ENCODE assay signal across 1 cellular context in the genomic region with DNA sequence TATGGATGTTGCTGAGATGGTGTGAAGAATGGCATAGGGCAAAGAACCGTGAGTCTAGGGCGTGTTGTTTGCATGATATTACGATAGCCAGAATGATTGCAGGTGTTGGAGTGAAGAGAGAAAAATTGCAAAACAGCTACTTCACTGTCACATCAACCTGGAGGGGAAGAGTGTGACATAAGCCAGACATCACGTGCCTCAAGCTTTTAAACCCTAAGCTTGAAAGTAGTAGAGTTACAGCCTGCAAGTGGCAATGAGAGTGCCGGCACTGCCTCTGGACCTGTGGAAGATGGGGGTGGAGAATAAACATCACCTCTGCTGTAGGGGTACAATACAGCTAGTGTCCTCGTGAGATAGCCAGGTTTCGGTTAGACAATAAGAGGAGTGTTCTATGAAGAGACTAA.
A peak's percentile ranks its signal among the peaks of the same experiment; 100 is the strongest.
TF ChIP-seq lines count a peak whose summit lies in the region.

No MANE protein-coding gene starts in this region.

TF ChIP-seq in HepG2, 621 proteins besides CTCF, POLR2A, EP300 and RAD21 (continued from another document):
- TF ChIP-seq, protein P1, sequence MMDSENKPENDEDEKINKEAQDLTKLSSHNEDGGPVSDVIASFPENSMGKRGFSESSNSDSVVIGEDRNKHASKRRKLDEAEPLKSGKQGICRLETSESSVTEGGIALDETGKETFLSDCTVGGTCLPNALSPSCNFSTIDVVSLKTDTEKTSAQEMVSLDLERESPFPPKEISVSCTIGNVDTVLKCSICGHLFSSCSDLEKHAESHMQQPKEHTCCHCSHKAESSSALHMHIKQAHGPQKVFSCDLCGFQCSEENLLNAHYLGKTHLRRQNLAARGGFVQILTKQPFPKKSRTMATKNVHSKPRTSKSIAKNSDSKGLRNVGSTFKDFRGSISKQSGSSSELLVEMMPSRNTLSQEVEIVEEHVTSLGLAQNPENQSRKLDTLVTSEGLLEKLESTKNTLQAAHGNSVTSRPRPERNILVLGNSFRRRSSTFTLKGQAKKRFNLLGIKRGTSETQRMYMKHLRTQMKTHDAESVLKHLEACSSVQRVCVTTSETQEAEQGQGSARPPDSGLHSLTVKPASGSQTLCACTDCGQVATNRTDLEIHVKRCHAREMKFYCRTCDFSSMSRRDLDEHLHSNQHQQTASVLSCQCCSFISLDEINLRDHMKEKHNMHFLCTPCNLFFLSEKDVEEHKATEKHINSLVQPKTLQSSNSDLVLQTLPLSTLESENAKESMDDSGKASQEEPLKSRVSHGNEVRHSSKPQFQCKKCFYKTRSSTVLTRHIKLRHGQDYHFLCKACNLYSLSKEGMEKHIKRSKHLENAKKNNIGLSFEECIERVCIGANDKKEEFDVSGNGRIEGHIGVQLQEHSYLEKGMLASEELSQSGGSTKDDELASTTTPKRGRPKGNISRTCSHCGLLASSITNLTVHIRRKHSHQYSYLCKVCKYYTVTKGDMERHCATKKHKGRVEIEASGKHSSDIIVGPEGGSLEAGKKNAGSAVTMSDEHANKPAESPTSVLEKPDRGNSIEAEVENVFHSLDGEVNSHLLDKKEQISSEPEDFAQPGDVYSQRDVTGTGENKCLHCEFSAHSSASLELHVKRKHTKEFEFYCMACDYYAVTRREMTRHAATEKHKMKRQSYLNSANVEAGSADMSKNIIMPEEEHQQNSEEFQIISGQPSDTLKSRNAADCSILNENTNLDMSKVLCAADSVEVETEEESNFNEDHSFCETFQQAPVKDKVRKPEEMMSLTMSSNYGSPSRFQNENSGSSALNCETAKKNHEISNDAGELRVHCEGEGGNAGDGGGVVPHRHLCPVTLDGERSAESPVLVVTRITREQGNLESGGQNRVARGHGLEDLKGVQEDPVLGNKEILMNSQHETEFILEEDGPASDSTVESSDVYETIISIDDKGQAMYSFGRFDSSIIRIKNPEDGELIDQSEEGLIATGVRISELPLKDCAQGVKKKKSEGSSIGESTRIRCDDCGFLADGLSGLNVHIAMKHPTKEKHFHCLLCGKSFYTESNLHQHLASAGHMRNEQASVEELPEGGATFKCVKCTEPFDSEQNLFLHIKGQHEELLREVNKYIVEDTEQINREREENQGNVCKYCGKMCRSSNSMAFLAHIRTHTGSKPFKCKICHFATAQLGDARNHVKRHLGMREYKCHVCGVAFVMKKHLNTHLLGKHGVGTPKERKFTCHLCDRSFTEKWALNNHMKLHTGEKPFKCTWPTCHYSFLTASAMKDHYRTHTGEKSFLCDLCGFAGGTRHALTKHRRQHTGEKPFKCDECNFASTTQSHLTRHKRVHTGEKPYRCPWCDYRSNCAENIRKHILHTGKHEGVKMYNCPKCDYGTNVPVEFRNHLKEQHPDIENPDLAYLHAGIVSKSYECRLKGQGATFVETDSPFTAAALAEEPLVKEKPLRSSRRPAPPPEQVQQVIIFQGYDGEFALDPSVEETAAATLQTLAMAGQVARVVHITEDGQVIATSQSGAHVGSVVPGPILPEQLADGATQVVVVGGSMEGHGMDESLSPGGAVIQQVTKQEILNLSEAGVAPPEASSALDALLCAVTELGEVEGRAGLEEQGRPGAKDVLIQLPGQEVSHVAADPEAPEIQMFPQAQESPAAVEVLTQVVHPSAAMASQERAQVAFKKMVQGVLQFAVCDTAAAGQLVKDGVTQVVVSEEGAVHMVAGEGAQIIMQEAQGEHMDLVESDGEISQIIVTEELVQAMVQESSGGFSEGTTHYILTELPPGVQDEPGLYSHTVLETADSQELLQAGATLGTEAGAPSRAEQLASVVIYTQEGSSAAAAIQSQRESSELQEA (CRISPR knock-in tag; IDR thresholded peaks at IDR 0.05; ENCODE audit: not compliant biosample characterization), result no peak
- TF ChIP-seq MIER2 (CRISPR knock-in tag; IDR thresholded peaks at IDR 0.05), result no peak
- TF ChIP-seq JARID2 (CRISPR knock-in tag; IDR thresholded peaks at IDR 0.05; ENCODE audit: insufficient replicate concordance), result no peak
- TF ChIP-seq, protein P2, sequence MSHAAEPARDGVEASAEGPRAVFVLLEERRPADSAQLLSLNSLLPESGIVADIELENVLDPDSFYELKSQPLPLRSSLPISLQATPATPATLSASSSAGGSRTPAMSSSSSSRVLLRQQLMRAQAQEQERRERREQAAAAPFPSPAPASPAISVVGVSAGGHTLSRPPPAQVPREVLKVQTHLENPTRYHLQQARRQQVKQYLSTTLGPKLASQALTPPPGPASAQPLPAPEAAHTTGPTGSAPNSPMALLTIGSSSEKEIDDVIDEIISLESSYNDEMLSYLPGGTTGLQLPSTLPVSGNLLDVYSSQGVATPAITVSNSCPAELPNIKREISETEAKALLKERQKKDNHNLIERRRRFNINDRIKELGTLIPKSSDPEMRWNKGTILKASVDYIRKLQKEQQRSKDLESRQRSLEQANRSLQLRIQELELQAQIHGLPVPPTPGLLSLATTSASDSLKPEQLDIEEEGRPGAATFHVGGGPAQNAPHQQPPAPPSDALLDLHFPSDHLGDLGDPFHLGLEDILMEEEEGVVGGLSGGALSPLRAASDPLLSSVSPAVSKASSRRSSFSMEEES (CRISPR knock-in tag; IDR thresholded peaks at IDR 0.05), result 0 out of 2 replicates have a peak, but pooled peaks have one; percentile 60
- TF ChIP-seq NFRKB (IDR thresholded peaks at IDR 0.05), result no peak
- TF ChIP-seq KDM2A (CRISPR knock-in tag; IDR thresholded peaks at IDR 0.05; ENCODE audit: borderline replicate concordance, low read depth), result no peak
- TF ChIP-seq RARA (CRISPR knock-in tag; IDR thresholded peaks at IDR 0.05), result 0 out of 2 replicates have a peak, but pooled peaks have one; percentile 7
- TF ChIP-seq ZNF33A (CRISPR knock-in tag; IDR thresholded peaks at IDR 0.05; ENCODE audit: borderline replicate concordance), result no peak
- no peak for TF ChIP-seq ZNF672 (CRISPR knock-in tag; IDR thresholded peaks at IDR 0.05)
- TF ChIP-seq, protein P3, sequence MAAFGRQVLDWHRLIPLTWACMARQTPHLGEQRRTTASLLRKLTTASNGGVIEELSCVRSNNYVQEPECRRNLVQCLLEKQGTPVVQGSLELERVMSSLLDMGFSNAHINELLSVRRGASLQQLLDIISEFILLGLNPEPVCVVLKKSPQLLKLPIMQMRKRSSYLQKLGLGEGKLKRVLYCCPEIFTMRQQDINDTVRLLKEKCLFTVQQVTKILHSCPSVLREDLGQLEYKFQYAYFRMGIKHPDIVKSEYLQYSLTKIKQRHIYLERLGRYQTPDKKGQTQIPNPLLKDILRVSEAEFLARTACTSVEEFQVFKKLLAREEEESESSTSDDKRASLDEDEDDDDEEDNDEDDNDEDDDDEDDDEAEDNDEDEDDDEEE (CRISPR knock-in tag; IDR thresholded peaks at IDR 0.05), result no peak
- TF ChIP-seq ZNF879 (CRISPR knock-in tag; IDR thresholded peaks at IDR 0.05), result no peak
- peak; percentile 81; the same call in 1 of the 2 replicates for TF ChIP-seq SP5 (CRISPR knock-in tag; IDR thresholded peaks at IDR 0.05; ENCODE audit: borderline replicate concordance, low read depth)
- no peak for TF ChIP-seq ZNF317 (CRISPR knock-in tag; IDR thresholded peaks at IDR 0.05)
- TF ChIP-seq, protein P4, sequence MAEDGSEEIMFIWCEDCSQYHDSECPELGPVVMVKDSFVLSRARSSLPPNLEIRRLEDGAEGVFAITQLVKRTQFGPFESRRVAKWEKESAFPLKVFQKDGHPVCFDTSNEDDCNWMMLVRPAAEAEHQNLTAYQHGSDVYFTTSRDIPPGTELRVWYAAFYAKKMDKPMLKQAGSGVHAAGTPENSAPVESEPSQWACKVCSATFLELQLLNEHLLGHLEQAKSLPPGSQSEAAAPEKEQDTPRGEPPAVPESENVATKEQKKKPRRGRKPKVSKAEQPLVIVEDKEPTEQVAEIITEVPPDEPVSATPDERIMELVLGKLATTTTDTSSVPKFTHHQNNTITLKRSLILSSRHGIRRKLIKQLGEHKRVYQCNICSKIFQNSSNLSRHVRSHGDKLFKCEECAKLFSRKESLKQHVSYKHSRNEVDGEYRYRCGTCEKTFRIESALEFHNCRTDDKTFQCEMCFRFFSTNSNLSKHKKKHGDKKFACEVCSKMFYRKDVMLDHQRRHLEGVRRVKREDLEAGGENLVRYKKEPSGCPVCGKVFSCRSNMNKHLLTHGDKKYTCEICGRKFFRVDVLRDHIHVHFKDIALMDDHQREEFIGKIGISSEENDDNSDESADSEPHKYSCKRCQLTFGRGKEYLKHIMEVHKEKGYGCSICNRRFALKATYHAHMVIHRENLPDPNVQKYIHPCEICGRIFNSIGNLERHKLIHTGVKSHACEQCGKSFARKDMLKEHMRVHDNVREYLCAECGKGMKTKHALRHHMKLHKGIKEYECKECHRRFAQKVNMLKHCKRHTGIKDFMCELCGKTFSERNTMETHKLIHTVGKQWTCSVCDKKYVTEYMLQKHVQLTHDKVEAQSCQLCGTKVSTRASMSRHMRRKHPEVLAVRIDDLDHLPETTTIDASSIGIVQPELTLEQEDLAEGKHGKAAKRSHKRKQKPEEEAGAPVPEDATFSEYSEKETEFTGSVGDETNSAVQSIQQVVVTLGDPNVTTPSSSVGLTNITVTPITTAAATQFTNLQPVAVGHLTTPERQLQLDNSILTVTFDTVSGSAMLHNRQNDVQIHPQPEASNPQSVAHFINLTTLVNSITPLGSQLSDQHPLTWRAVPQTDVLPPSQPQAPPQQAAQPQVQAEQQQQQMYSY (CRISPR knock-in tag; IDR thresholded peaks at IDR 0.05), result no peak
- TF ChIP-seq MTF1 (CRISPR knock-in tag; IDR thresholded peaks at IDR 0.05), result no peak
